ENCODE assay signal across 12 cellular contexts in genomic region chr2:134324942-134325341, GRCh38.
DNase-seq lines count a peak whose midpoint lies in the region; ATAC-seq and TF ChIP-seq lines count a peak whose summit lies in the region.
"Had no signal": no experiment of that assay in that cellular context is flagged by ENCODE, and none has a peak within 500 bp of the region (broad histone marks: within the 10 kb centered on the region; RNA-seq: fewer than 3 reads in every experiment).

No MANE protein-coding gene starts in this region.

- no peaks in the 10 kb centered on the region for H3K79me2 ChIP-seq in SU-DHL-6 (ENCODE audit: insufficient read depth, low read length)
- H3K79me2 ChIP-seq in PC-9 (ENCODE audit: low read depth) = no peaks in the 10 kb centered on the region

- H2AFZ ChIP-seq in SU-DHL-6 (ENCODE audit: low read depth, low read length, severe bottlenecking) (no peak overlapping the region), PC-9 (no peak overlapping the region)

- H3K27me3 ChIP-seq in SU-DHL-6 (ENCODE audit: low read length) (no peaks in the 10 kb centered on the region), neutrophil (no peaks in the 10 kb centered on the region), PC-9 (ENCODE audit: insufficient read depth, low read depth) (no peaks in the 10 kb centered on the region)

- intact Hi-C loops in PC-9 (cut with micrococcal nuclease; ENCODE audit: unreplicated experiment) = no loop called here

- no peak overlapping the region for H3K9ac ChIP-seq in SU-DHL-6 (ENCODE audit: low read length)

- no peaks in the 10 kb centered on the region for H3K9me3 ChIP-seq in SU-DHL-6 (ENCODE audit: insufficient read depth, low read length)
- no peaks in the 10 kb centered on the region for H3K9me3 ChIP-seq in neutrophil
- no peaks in the 10 kb centered on the region for H3K9me3 ChIP-seq in PC-9 (ENCODE audit: insufficient read depth, low read depth)

- CTCF ChIA-PET in PC-9 (lab: Charles Lee) = no interaction called here

- TF ChIP-seq CTCF in SU-DHL-6 (IDR thresholded peaks at IDR 0.05; ENCODE audit: insufficient read depth, low read length, poor library complexity, severe bottlenecking) = no peak
- TF ChIP-seq CTCF in neutrophil (IDR thresholded peaks at IDR 0.05) = no peak
- TF ChIP-seq CTCF in PC-9 (conservative IDR thresholded peaks at IDR 0.05) = no peak

- ATAC-seq in GM19035 (IDR thresholded peaks at IDR 0.05; ENCODE audit: unreplicated experiment) (peak; percentile 87), HG03039 (IDR thresholded peaks at IDR 0.05; ENCODE audit: unreplicated experiment) (peak; percentile 55), GM21576 (IDR thresholded peaks at IDR 0.05; ENCODE audit: unreplicated experiment) (no peak)

- peak overlapping the region; percentile 39 for H3K4me2 ChIP-seq in SU-DHL-6 (ENCODE audit: low read depth, low read length, poor library complexity, severe bottlenecking)
- no peak overlapping the region for H3K4me2 ChIP-seq in PC-9

- H3K27ac ChIP-seq in SU-DHL-6 (ENCODE audit: low read depth, low read length) = peak overlapping the region; percentile 45
- peak overlapping the region; percentile 2 for H3K27ac ChIP-seq in neutrophil
- no peak overlapping the region for H3K27ac ChIP-seq in PC-9

- H3F3A ChIP-seq in SU-DHL-6 (ENCODE audit: insufficient read depth) = no peaks in the 10 kb centered on the region
- no peaks in the 10 kb centered on the region for H3F3A ChIP-seq in PC-9 (ENCODE audit: insufficient read depth, low read depth)

- no TSS peak for BruUV-seq in PC-9 (replicated peaks; lab: Mats Ljungman, UMichigan)

- POLR2A ChIA-PET in PC-9 (lab: Charles Lee; ENCODE audit: unreplicated experiment) = no interaction called here

- H3K4me1 ChIP-seq in neutrophil (ENCODE audit: control insufficient read depth in 1 of 2, insufficient read depth in 1 of 2, low read depth in 1 of 2, low read length in 1 of 2) = peaks cover 9 to 31% of the 10 kb centered on the region in 2 experiments
- no peaks in the 10 kb centered on the region for H3K4me1 ChIP-seq in PC-9 (replicated peaks; ENCODE audit: insufficient read depth)

- no peaks in the 10 kb centered on the region for H4K20me1 ChIP-seq in SU-DHL-6 (ENCODE audit: low read depth, low read length)
- H4K20me1 ChIP-seq in PC-9 (ENCODE audit: insufficient read depth) = no peaks in the 10 kb centered on the region

- no peaks in the 10 kb centered on the region for H3K9me2 ChIP-seq in SU-DHL-6 (replicated peaks; ENCODE audit: insufficient read depth, low read length)
- H3K9me2 ChIP-seq in PC-9 (ENCODE audit: insufficient read depth) = no peaks in the 10 kb centered on the region

- H3K4me3 ChIP-seq in SU-DHL-6 (ENCODE audit: insufficient read depth, low read length, poor library complexity, severe bottlenecking) (no peak overlapping the region), neutrophil (ENCODE audit: low read depth in 1 of 2, low read length in 1 of 2) (no peak overlapping the region), PC-9 (no peak overlapping the region)

- H3K36me3 ChIP-seq in SU-DHL-6 (ENCODE audit: low read length) = no peaks in the 10 kb centered on the region
- H3K36me3 ChIP-seq in neutrophil = no peaks in the 10 kb centered on the region
- no peaks in the 10 kb centered on the region for H3K36me3 ChIP-seq in PC-9 (ENCODE audit: low read depth)

- DNase-seq in globus pallidus (ENCODE audit: low spot score) (no peak), PC-9 (no peak), NCI-H524 treated with DMSO at 0.1 percent for 48 hours (lab: John Stamatoyannopoulos, UW) (no peak)
- DNase-seq: activated naive CD4-positive, alpha-beta T cell treated with anti-CD3 and anti-CD28 coated beads, Interleukin-2, amount 50 U/mL, for 16 hours; effector memory CD4-positive, alpha-beta T cell; hypothalamus; OCI-M1 had no signal
